Comparison of ENCODE assay signal across 8 cellular contexts in genomic region chr19:42254850-42255765, GRCh38. TPM values are rescaled to one million over a fixed set of nuclear protein-coding genes. Genes with fewer than 3 reads are reported as not detected.
A peak's percentile ranks its signal among the peaks of the same experiment; 100 is the strongest.
DNase-seq lines count a peak whose midpoint lies in the region; TF ChIP-seq lines count a peak whose summit lies in the region.

ERF (minus strand) TSS chr19:42255128; CDS start chr19:42254999, 129 bp downstream.

- peak within 1 kb of the TSS; percentile 79 for H3K4me3 ChIP-seq in GM23248
- peak within 1 kb of the TSS; percentile 98 for H3K4me3 ChIP-seq in MM.1S (ENCODE audit: low read length)

- H3K27ac ChIP-seq in GM23248 (peak within 1 kb of the TSS; percentile 94), MM.1S (ENCODE audit: low read length) (peak within 1 kb of the TSS; percentile 80)

- no peaks in the 10 kb centered on the region for H3K9me3 Mint-ChIP-seq in activated naive CD4-positive, alpha-beta T cell treated with anti-CD3 and anti-CD28 coated beads, Interleukin-2, amount 10 ng/mL, durations not matched to agents 7 days and 5 days

- H3K9ac ChIP-seq in GM23248: peak within 1 kb of the TSS; percentile 95
- H3K9ac ChIP-seq in MM.1S (ENCODE audit: low read length): peak within 1 kb of the TSS; percentile 96

- peaks cover 44% of the 10 kb centered on the region for H3K79me2 ChIP-seq in GM23248 (ENCODE audit: insufficient read depth)
- peaks cover 29% of the 10 kb centered on the region for H3K79me2 ChIP-seq in MM.1S (ENCODE audit: low read length)

- H3K4me1 ChIP-seq in GM23248 (ENCODE audit: insufficient read depth) (peaks cover 23% of the 10 kb centered on the region), MM.1S (ENCODE audit: low read length) (0 out of 2 replicates have a peak, but pooled peaks cover 8% of the 10 kb centered on the region)

- DNase-seq in DMS153 treated with DMSO at 0.1 percent for 48 hours (lab: John Stamatoyannopoulos, UW; ENCODE audit: unreplicated experiment): peak; percentile 76
- DNase-seq in GM23248: peak; percentile 96
- DNase-seq in MM.1S: peak; percentile 91
- DNase-seq in SK-N-DZ (ENCODE audit: low spot score): peak; percentile 83
- peak; percentile 93 for DNase-seq in activated naive CD4-positive, alpha-beta T cell treated with anti-CD3 and anti-CD28 coated beads, Interleukin-2, amount 10 ng/mL, durations not matched to agents 7 days and 5 days
- DNase-seq in germinal center (ENCODE audit: low spot score): peak; percentile 93
- peak; percentile 90 for DNase-seq in occipital lobe (lab: John Stamatoyannopoulos, UW)
- peak; percentile 90 for DNase-seq in superior temporal gyrus (ENCODE audit: extremely low spot score)

- no peaks in the 10 kb centered on the region for H3K36me3 ChIP-seq in GM23248 (ENCODE audit: low read depth)
- H3K36me3 ChIP-seq in MM.1S (replicated peaks; ENCODE audit: insufficient read depth, low read length): no peaks in the 10 kb centered on the region

- H3K27me3 ChIP-seq in GM23248 (replicated peaks; ENCODE audit: insufficient read depth): no peaks in the 10 kb centered on the region
- H3K27me3 ChIP-seq in MM.1S (replicated peaks; ENCODE audit: insufficient read depth, low read length): peaks cover 13% of the 10 kb centered on the region

- H2AFZ ChIP-seq in GM23248 (peak within 1 kb of the TSS; percentile 86), MM.1S (ENCODE audit: low read length) (peak within 1 kb of the TSS; percentile 92)

- WGBS in GM23248 (ENCODE audit: low coverage in 1 of 2, low lambda C conversion rate in 2 of 2, missing lambda C conversion rate in 2 of 2), 2 experiments: 0 to 2% methylated on average over 21 to 63 of the region's 75 CpGs

- peak within 1 kb of the TSS; percentile 77 for H3K4me3 Mint-ChIP-seq in activated naive CD4-positive, alpha-beta T cell treated with anti-CD3 and anti-CD28 coated beads, Interleukin-2, amount 10 ng/mL, durations not matched to agents 7 days and 5 days

- peak within 1 kb of the TSS; percentile 85 for H3K27ac Mint-ChIP-seq in activated naive CD4-positive, alpha-beta T cell treated with anti-CD3 and anti-CD28 coated beads, Interleukin-2, amount 10 ng/mL, durations not matched to agents 7 days and 5 days

- TF ChIP-seq CTCF in MM.1S (IDR thresholded peaks at IDR 0.05; ENCODE audit: low read length): no peak

- H3K9me2 ChIP-seq in GM23248 (ENCODE audit: insufficient read depth): no peaks in the 10 kb centered on the region
- H3K9me2 ChIP-seq in MM.1S (replicated peaks; ENCODE audit: insufficient read depth, low read length): no peaks in the 10 kb centered on the region

- peaks cover 9% of the 10 kb centered on the region for H3K36me3 Mint-ChIP-seq in activated naive CD4-positive, alpha-beta T cell treated with anti-CD3 and anti-CD28 coated beads, Interleukin-2, amount 10 ng/mL, durations not matched to agents 7 days and 5 days

- peak within 1 kb of the TSS; percentile 83 for H3K4me2 ChIP-seq in GM23248 (ENCODE audit: unreplicated experiment)
- H3K4me2 ChIP-seq in MM.1S (ENCODE audit: low read depth, low read length): peak within 1 kb of the TSS; percentile 100

- in situ Hi-C loops in GM23248 (cut with MboI): no loop called here

- H3K9me3 ChIP-seq in GM23248 (ENCODE audit: low read depth) (no peaks in the 10 kb centered on the region), MM.1S (replicated peaks; ENCODE audit: insufficient read depth, low read length) (no peaks in the 10 kb centered on the region)

- peaks cover 37% of the 10 kb centered on the region for H3K4me1 Mint-ChIP-seq in activated naive CD4-positive, alpha-beta T cell treated with anti-CD3 and anti-CD28 coated beads, Interleukin-2, amount 10 ng/mL, durations not matched to agents 7 days and 5 days

- H4K20me1 ChIP-seq in GM23248 (ENCODE audit: insufficient read depth) (no peaks in the 10 kb centered on the region), MM.1S (ENCODE audit: insufficient read depth, low read length) (no peaks in the 10 kb centered on the region)

- peaks cover 13% of the 10 kb centered on the region for H3F3A ChIP-seq in GM23248 (ENCODE audit: insufficient read depth)
- H3F3A ChIP-seq in MM.1S (ENCODE audit: insufficient read depth, low read length): no peaks in the 10 kb centered on the region; the same call in 1 of the 2 replicates

- CTCF ChIA-PET in activated naive CD4-positive, alpha-beta T cell treated with anti-CD3 and anti-CD28 coated beads, Interleukin-2, amount 10 ng/mL, durations not matched to agents 7 days and 5 days (lab: Charles Lee): interaction anchor here (1.1 to 1.4 kb wide), 3 partner anchors 23 to 41 kb away, joined by 3 to 4 read pairs (median 3); no protein-coding TSS in a partner anchor

- H3K27me3 Mint-ChIP-seq in activated naive CD4-positive, alpha-beta T cell treated with anti-CD3 and anti-CD28 coated beads, Interleukin-2, amount 10 ng/mL, durations not matched to agents 7 days and 5 days: peaks cover 40% of the 10 kb centered on the region

RNA-seq across cellular contexts. Expression of gene ERF, which starts in this region (rescaled TPM):
- 29.6 and 31.9 TPM in 2 replicates for total RNA-seq in GM23248 (2014; rRNA removed; shearing (Covaris generic))
- polyA plus RNA-seq in GM23248 (2016; fragmentation: Nextera tagmentation; extraction: Ambion mirVana): 21.2 and 24.7 TPM in 2 replicates
- polyA plus RNA-seq in SK-N-DZ (2014; cell fraction: cytosol; rRNA removed): 30.2 and 33.4 TPM in 2 replicates
- polyA plus RNA-seq in SK-N-DZ (2014; cell fraction: nucleus; rRNA removed): 69.8 and 78.5 TPM in 2 replicates
- 7.8 TPM for total RNA-seq in occipital lobe

Comparison
In these comparisons a context has a peak if more than half of its experiments do, and no peak if none do; other contexts are left out.
1. Peak in every context shown above with its lines: DNase-seq, H3K4me3 ChIP-seq and H3K27ac ChIP-seq.